Comparison of ENCODE assay signal across 10 cellular contexts in the genomic region with DNA sequence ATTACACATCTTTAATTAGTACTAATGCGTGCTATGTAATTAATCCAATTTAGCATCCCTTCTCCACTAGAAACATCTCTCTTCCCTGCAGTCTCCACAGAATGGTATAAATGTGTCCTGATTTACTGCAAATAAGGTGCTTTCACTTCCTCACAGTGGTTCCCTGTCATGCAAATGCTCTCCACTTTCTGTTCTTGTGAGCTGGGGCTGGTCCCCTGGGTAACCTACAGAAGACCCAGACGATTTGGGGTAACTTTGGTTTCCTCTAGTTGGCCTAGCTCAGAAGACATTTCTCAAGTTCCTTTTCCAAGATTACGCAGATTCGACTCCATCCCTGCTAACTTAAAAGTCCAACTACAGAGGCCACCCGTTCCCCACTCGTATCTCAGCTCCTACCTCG. TPM values are rescaled to one million over a fixed set of nuclear protein-coding genes. Genes with fewer than 3 reads are reported as not detected.
DNase-seq lines count a peak whose midpoint lies in the region; ATAC-seq and TF ChIP-seq lines count a peak whose summit lies in the region.
"Had no signal": no experiment of that assay in that cellular context is flagged by ENCODE, and none has a peak within 500 bp of the region (broad histone marks: within the 10 kb centered on the region; RNA-seq: fewer than 3 reads in every experiment).

No MANE protein-coding gene starts in this region.

- DNase-seq in right lobe of liver, result no peak
- DNase-seq in superior temporal gyrus (ENCODE audit: extremely low spot score), result no peak
- no peak for DNase-seq in WERI-Rb-1
- no peak for DNase-seq in CD4-positive, alpha-beta T cell
- no peak for DNase-seq in SW 1271 (lab: John Stamatoyannopoulos, UW)
- DNase-seq: activated effector memory CD4-positive, alpha-beta T cell treated with Interleukin-2 at 50 U/mL for 16 hours had no signal

- no peaks in the 10 kb centered on the region for H3K4me1 Mint-ChIP-seq in CD4-positive, alpha-beta T cell (ENCODE audit: low read depth)

- no peak overlapping the region for H3K27ac Mint-ChIP-seq in CD4-positive, alpha-beta T cell

- intact Hi-C loops in right lobe of liver (cut with DNase I), result no loop called here
- intact Hi-C loops in CD4-positive, alpha-beta T cell (cut with DNase I, micrococcal nuclease), result no loop called here

- TF ChIP-seq CTCF in right lobe of liver (IDR thresholded peaks at IDR 0.05), result no peak
- no peak for TF ChIP-seq CTCF in WERI-Rb-1 (IDR thresholded peaks at IDR 0.05; ENCODE audit: low read depth, low read length)
- TF ChIP-seq CTCF in CD4-positive, alpha-beta T cell (IDR thresholded peaks at IDR 0.05), result no peak

- H3K4me3 Mint-ChIP-seq in CD4-positive, alpha-beta T cell, result no peak overlapping the region

- no peaks in the 10 kb centered on the region for H3K36me3 Mint-ChIP-seq in CD4-positive, alpha-beta T cell (ENCODE audit: low read depth)

- WGBS in right lobe of liver (ENCODE audit: insufficient coverage, low coverage, low lambda C conversion rate, missing lambda C conversion rate), result 74% methylated on average over 5 of the region's 7 CpGs

- H3K27me3 ChIP-seq in right lobe of liver (no peaks in the 10 kb centered on the region), WERI-Rb-1 (ENCODE audit: insufficient read depth, low read depth, severe bottlenecking) (no peaks in the 10 kb centered on the region)
- H3K27me3 ChIP-seq in CD4-positive, alpha-beta T cell (ENCODE audit: control insufficient read depth, insufficient read depth, low read length), result no peaks in the 10 kb centered on the region

- H3K4me1 ChIP-seq in right lobe of liver, result peaks cover 0 to 18% (median 3%) of the 10 kb centered on the region in 4 donors

- H3K36me3 ChIP-seq in right lobe of liver (no peaks in the 10 kb centered on the region), WERI-Rb-1 (no peaks in the 10 kb centered on the region)
- H3K36me3 ChIP-seq: thoracic aorta had no signal

- peak; percentile 96 for ATAC-seq in GM18520 (IDR thresholded peaks at IDR 0.05; ENCODE audit: unreplicated experiment)
- peak; percentile 98 for ATAC-seq in GM21737 (IDR thresholded peaks at IDR 0.05; ENCODE audit: unreplicated experiment)
- peak; percentile 99 for ATAC-seq in HG03442 (IDR thresholded peaks at IDR 0.05; ENCODE audit: unreplicated experiment)
- ATAC-seq in right lobe of liver, result peak; percentile 9 to 63 (median 26)
- no peak for ATAC-seq in CD4-positive, alpha-beta T cell (ENCODE audit: poor library complexity)

- peaks cover 38% of the 10 kb centered on the region for H3K27me3 Mint-ChIP-seq in CD4-positive, alpha-beta T cell

- CTCF ChIA-PET in CD4-positive, alpha-beta T cell (lab: Charles Lee), result no interaction called here

- no peaks in the 10 kb centered on the region for H3K9me3 ChIP-seq in right lobe of liver
- peaks cover 20% of the 10 kb centered on the region for H3K9me3 ChIP-seq in WERI-Rb-1 (ENCODE audit: severe bottlenecking)
- peaks cover 5% of the 10 kb centered on the region for H3K9me3 ChIP-seq in CD4-positive, alpha-beta T cell (ENCODE audit: control insufficient read depth, low read length)
- H3K9me3 ChIP-seq: thoracic aorta had no signal

- H3K27ac ChIP-seq in right lobe of liver (no peak overlapping the region), WERI-Rb-1 (no peak overlapping the region)
- H3K27ac ChIP-seq in CD4-positive, alpha-beta T cell (ENCODE audit: low read depth, low read length), result no peak overlapping the region
- H3K27ac ChIP-seq: thoracic aorta had no signal

- H3K4me3 ChIP-seq in right lobe of liver, result no peak overlapping the region
- H3K4me3 ChIP-seq in WERI-Rb-1 (ENCODE audit: low read depth, low read length), result no peak overlapping the region
- H3K4me3 ChIP-seq: thoracic aorta had no signal

- POLR2A ChIA-PET in CD4-positive, alpha-beta T cell (lab: Charles Lee), result no interaction called here

- peaks cover 12% of the 10 kb centered on the region for H3K9me3 Mint-ChIP-seq in CD4-positive, alpha-beta T cell

- no peak for TF ChIP-seq POLR2A in right lobe of liver (IDR thresholded peaks at IDR 0.05)

RNA-seq across cellular contexts. Expression of a gene that starts 29.0 kb away (rescaled TPM):
- total RNA-seq in right lobe of liver, result 10 to 100 TPM; 21.5 to 41.0 (median 33.2) TPM
- 10 to 100 TPM; 11.2 to 13.7 TPM for total RNA-seq in CD4-positive, alpha-beta T cell
